ENCODE assay signal across 24 cellular contexts in the genomic region with DNA sequence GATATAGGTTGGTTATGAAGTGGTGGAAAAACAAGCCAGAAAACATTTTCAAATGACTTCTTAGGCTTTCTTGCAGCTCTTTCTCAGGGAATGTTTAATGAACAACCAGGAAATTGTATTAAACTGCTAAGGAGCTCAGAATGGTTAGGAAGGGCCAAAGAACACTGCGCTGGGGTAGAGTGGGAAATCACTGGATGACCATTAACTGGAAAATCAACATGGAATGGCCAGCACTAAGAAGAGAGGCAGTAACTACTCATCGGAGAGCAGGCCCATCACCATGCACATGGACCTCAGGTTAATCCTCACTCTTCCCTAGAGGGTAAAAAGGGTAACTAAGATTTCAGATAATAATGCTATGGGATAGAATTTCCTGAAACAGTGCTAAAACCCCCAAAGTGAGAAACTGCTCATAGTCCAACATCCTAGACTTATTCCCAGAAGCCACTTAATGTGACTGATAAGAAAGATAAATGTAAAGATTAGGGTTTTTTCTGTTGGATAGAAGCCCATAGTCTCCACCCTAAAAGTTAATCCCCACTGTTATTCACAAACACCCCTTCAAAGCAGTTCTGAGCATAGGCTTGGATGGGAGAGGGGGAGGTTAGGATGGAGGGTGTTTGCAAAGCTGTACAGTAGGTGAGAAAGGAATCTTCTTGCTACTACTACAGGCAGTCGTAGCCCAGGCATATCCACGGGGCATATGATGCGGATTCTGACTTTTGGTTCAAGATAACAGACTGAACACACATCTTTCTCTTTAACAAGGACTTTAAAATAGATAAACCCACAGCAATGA.
"Had no signal": no experiment of that assay in that cellular context is flagged by ENCODE, and none has a peak within 500 bp of the region (broad histone marks: within the 10 kb centered on the region; RNA-seq: fewer than 3 reads in every experiment).

No MANE protein-coding gene starts in this region.

- H3K27ac Mint-ChIP-seq: activated B cell treated with CpG ODN at 0.5 μM for 24 hours; activated CD4-positive, alpha-beta T cell treated with anti-CD3 and anti-CD28 coated beads, Interleukin-2, amount 10 ng/mL, durations not matched to agents 24 days and 14 days; activated CD8-positive, alpha-beta memory T cell treated with anti-CD3 and anti-CD28 coated beads, Interleukin-2, amount 10 ng/mL, durations not matched to agents 7 days and 5 days; activated naive CD4-positive, alpha-beta T cell treated with anti-CD3 and anti-CD28 coated beads, Interleukin-2, amount 10 ng/mL, durations not matched to agents 7 days and 5 days; activated naive CD8-positive, alpha-beta T cell treated with anti-CD3 and anti-CD28 coated beads, Interleukin-2, amount 10 ng/mL, durations not matched to agents 7 days and 5 days; activated T-helper 2 cell treated with anti-CD3 and anti-CD28 coated beads, Interferon-gamma antibody, Interleukin-2, Interleukin-4, amounts not matched to agents 10 μg/mL and 5 μg/mL and 100 μg/mL, durations not matched to agents 14 hours and 24 hours and 36 hours; T-helper 17 cell had no signal

- H3K4me1 Mint-ChIP-seq: activated B cell treated with CpG ODN at 0.5 μM for 24 hours; activated CD4-positive, alpha-beta T cell treated with anti-CD3 and anti-CD28 coated beads, Interleukin-2, amount 10 ng/mL, durations not matched to agents 24 days and 14 days; activated CD8-positive, alpha-beta memory T cell treated with anti-CD3 and anti-CD28 coated beads, Interleukin-2, amount 10 ng/mL, durations not matched to agents 7 days and 5 days; activated naive CD4-positive, alpha-beta T cell treated with anti-CD3 and anti-CD28 coated beads, Interleukin-2, amount 10 ng/mL, durations not matched to agents 7 days and 5 days; activated naive CD8-positive, alpha-beta T cell treated with anti-CD3 and anti-CD28 coated beads, Interleukin-2, amount 10 ng/mL, durations not matched to agents 7 days and 5 days; T-helper 17 cell had no signal

- H3K27me3 Mint-ChIP-seq: activated B cell treated with CpG ODN at 0.5 μM for 24 hours; activated CD4-positive, alpha-beta T cell treated with anti-CD3 and anti-CD28 coated beads, Interleukin-2, amount 10 ng/mL, durations not matched to agents 24 days and 14 days; activated CD8-positive, alpha-beta memory T cell treated with anti-CD3 and anti-CD28 coated beads, Interleukin-2, amount 10 ng/mL, durations not matched to agents 7 days and 5 days; activated naive CD4-positive, alpha-beta T cell treated with anti-CD3 and anti-CD28 coated beads, Interleukin-2, amount 10 ng/mL, durations not matched to agents 7 days and 5 days; activated naive CD8-positive, alpha-beta T cell treated with anti-CD3 and anti-CD28 coated beads, Interleukin-2, amount 10 ng/mL, durations not matched to agents 7 days and 5 days had no signal

- H3K4me3 Mint-ChIP-seq: activated B cell treated with CpG ODN at 0.5 μM for 24 hours; activated CD4-positive, alpha-beta T cell treated with anti-CD3 and anti-CD28 coated beads, Interleukin-2, amount 10 ng/mL, durations not matched to agents 24 days and 14 days; activated CD8-positive, alpha-beta memory T cell treated with anti-CD3 and anti-CD28 coated beads, Interleukin-2, amount 10 ng/mL, durations not matched to agents 7 days and 5 days; activated naive CD4-positive, alpha-beta T cell treated with anti-CD3 and anti-CD28 coated beads, Interleukin-2, amount 10 ng/mL, durations not matched to agents 7 days and 5 days; activated naive CD8-positive, alpha-beta T cell treated with anti-CD3 and anti-CD28 coated beads, Interleukin-2, amount 10 ng/mL, durations not matched to agents 7 days and 5 days; activated T-cell treated with anti-CD3 and anti-CD28 coated beads, Interleukin-2, amount 50 U/mL, for 4 hours; T-helper 17 cell had no signal

- H3K36me3 Mint-ChIP-seq: activated CD8-positive, alpha-beta memory T cell treated with anti-CD3 and anti-CD28 coated beads, Interleukin-2, amount 10 ng/mL, durations not matched to agents 7 days and 5 days; activated naive CD4-positive, alpha-beta T cell treated with anti-CD3 and anti-CD28 coated beads, Interleukin-2, amount 10 ng/mL, durations not matched to agents 7 days and 5 days; activated naive CD8-positive, alpha-beta T cell treated with anti-CD3 and anti-CD28 coated beads, Interleukin-2, amount 10 ng/mL, durations not matched to agents 7 days and 5 days had no signal

- DNase-seq: activated B cell treated with CpG ODN at 0.5 μM for 24 hours; activated CD4-positive, alpha-beta T cell treated with anti-CD3 and anti-CD28 coated beads for 1 hour; activated CD4-positive, alpha-beta T cell treated with anti-CD3 and anti-CD28 coated beads, Interleukin-2, amount 10 ng/mL, durations not matched to agents 24 days and 14 days; activated CD4-positive, alpha-beta T cell treated with anti-CD3 and anti-CD28 coated beads, Interleukin-2, amount 50 U/mL, for 48 hours; activated CD8-positive, alpha-beta memory T cell treated with anti-CD3 and anti-CD28 coated beads, Interleukin-2, amount 10 ng/mL, durations not matched to agents 7 days and 5 days; activated gamma-delta T cell treated with Interleukin-2 at 50 U/mL for 16 hours; activated naive CD4-positive, alpha-beta T cell treated with anti-CD3 and anti-CD28 coated beads, Interleukin-2, amount 10 ng/mL, durations not matched to agents 7 days and 5 days; activated naive CD8-positive, alpha-beta T cell treated with anti-CD3 and anti-CD28 coated beads, Interleukin-2, amount 10 ng/mL, durations not matched to agents 7 days and 5 days; activated T-cell treated with anti-CD3 and anti-CD28 coated beads, Interleukin-2, amount 50 U/mL, for 4 hours; adrenal gland; anterior cingulate cortex; Karpas-422; MM.1S; NCI-H1105; NCI-H1436; NCI-H2029 treated with DMSO at 0.1 percent for 48 hours; NCI-H345; NCI-H510A; NCI-H526 treated with DMSO at 0.1 percent for 48 hours; PC-9; SIG-M5; T-helper 17 cell; T-helper 9 cell had no signal

- H3K9me3 Mint-ChIP-seq: activated B cell treated with CpG ODN at 0.5 μM for 24 hours; activated CD4-positive, alpha-beta T cell treated with anti-CD3 and anti-CD28 coated beads, Interleukin-2, amount 10 ng/mL, durations not matched to agents 24 days and 14 days; activated naive CD4-positive, alpha-beta T cell treated with anti-CD3 and anti-CD28 coated beads, Interleukin-2, amount 10 ng/mL, durations not matched to agents 7 days and 5 days; activated T-cell treated with anti-CD3 and anti-CD28 coated beads, Interleukin-2, amount 50 U/mL, for 4 hours; activated T-helper 2 cell treated with anti-CD3 and anti-CD28 coated beads, Interferon-gamma antibody, Interleukin-2, Interleukin-4, amounts not matched to agents 10 μg/mL and 5 μg/mL and 100 μg/mL, durations not matched to agents 14 hours and 24 hours and 36 hours had no signal

- ATAC-seq: activated CD8-positive, alpha-beta memory T cell treated with anti-CD3 and anti-CD28 coated beads, Interleukin-2, amount 10 ng/mL, durations not matched to agents 7 days and 5 days; activated T-cell treated with anti-CD3 and anti-CD28 coated beads, Interleukin-2, amount 50 U/mL, for 4 hours; T-helper 17 cell had no signal
